16 cellular contexts compared by ENCODE assay signal in genomic region chr17:72244942-72245341, GRCh38.
"Had no signal": no experiment of that assay in that cellular context is flagged by ENCODE, and none has a peak within 500 bp of the region (broad histone marks: within the 10 kb centered on the region; RNA-seq: fewer than 3 reads in every experiment).

No MANE protein-coding gene starts in this region.

- H3K4me3 ChIP-seq: pancreas, right lobe of liver, smooth muscle cell, stomach, testis had no signal

- H3K4me3 Mint-ChIP-seq: activated naive CD4-positive, alpha-beta T cell treated with anti-CD3 and anti-CD28 coated beads, Interleukin-2, amount 50 U/mL, for 24 hours; natural killer cell treated with Interleukin-12 subunit alpha and Interleukin-12 subunit beta and Interleukin-15 and Interleukin-18, amount 100 ng/mL, for 72 hours; type B pancreatic cell had no signal

- H3K4me1 Mint-ChIP-seq: activated naive CD4-positive, alpha-beta T cell treated with anti-CD3 and anti-CD28 coated beads, Interleukin-2, amount 50 U/mL, for 24 hours had no signal

- H3K27ac ChIP-seq: neutrophil, pancreas, right lobe of liver, stomach, testis had no signal

- H3K27me3 ChIP-seq: neutrophil, pancreas, right lobe of liver, stomach, testis had no signal

- DNase-seq: activated CD4-positive, alpha-beta T cell treated with anti-CD3 and anti-CD28 coated beads, Interleukin-2, amount 50 U/mL, for 48 hours; activated gamma-delta T cell; erythroblast; mesendoderm; pancreas; right lobe of liver; stimulated activated CD4-positive, alpha-beta T cell treated with anti-CD3 and anti-CD28 coated beads, Interleukin-4, amount 100 ng/mL, for 1 hour; stomach; SW 1271; T-helper 2 cell; testis had no signal

- H3K36me3 Mint-ChIP-seq: activated naive CD4-positive, alpha-beta T cell treated with anti-CD3 and anti-CD28 coated beads, Interleukin-2, amount 50 U/mL, for 24 hours had no signal

- H3K27ac Mint-ChIP-seq: activated naive CD4-positive, alpha-beta T cell treated with anti-CD3 and anti-CD28 coated beads, Interleukin-2, amount 50 U/mL, for 24 hours; natural killer cell treated with Interleukin-12 subunit alpha and Interleukin-12 subunit beta and Interleukin-15 and Interleukin-18, amount 100 ng/mL, for 72 hours; type B pancreatic cell had no signal

- ATAC-seq: natural killer cell treated with Interleukin-12 subunit alpha and Interleukin-12 subunit beta and Interleukin-15 and Interleukin-18, amount 100 ng/mL, for 72 hours; pancreas; right lobe of liver had no signal

- H3K4me1 ChIP-seq: pancreas, right lobe of liver, stomach, testis had no signal

- H3K36me3 ChIP-seq: neutrophil, pancreas, right lobe of liver, stomach had no signal

- H3K4me2 ChIP-seq: smooth muscle cell had no signal

- H3K9me3 ChIP-seq: neutrophil, pancreas, testis had no signal

- H3K27me3 Mint-ChIP-seq: natural killer cell treated with Interleukin-12 subunit alpha and Interleukin-12 subunit beta and Interleukin-15 and Interleukin-18, amount 100 ng/mL, for 72 hours had no signal
